ENCODE assay signal across 17 cellular contexts in the genomic region with DNA sequence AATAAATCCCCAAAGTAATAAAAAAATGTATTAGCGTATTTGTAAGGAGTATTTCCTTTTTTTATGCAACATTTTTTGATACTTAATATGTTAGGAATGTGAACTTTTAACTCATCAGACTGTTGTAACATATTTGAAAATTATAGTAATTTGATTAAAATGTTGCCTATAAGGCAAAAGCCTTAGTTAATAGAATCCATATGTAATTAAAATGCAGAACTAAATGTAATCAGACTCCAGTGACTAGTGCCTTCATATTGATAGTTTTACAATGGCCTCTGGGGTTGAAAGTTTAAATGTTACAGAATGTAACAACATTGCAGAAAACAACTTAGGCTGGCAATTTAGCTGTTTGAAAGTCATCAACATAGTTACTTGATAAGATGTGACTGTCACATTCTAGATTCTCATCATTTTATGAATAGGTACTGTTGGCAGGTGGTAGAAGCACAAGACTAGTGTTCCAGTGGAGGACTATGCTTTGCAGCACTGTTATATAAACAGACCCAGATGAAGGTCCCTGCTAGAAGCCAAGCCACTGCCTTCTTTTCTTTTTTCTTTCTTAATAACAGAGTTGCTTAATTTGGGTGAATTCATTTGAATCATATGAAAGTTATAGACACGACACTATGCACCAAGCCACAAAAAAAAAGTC.
A peak's percentile ranks its signal among the peaks of the same experiment; 100 is the strongest.
DNase-seq lines count a peak whose midpoint lies in the region; ATAC-seq, FAIRE-seq and TF ChIP-seq lines count a peak whose summit lies in the region.
"Had no signal": no experiment of that assay in that cellular context is flagged by ENCODE, and none has a peak within 500 bp of the region (broad histone marks: within the 10 kb centered on the region; RNA-seq: fewer than 3 reads in every experiment).

No MANE protein-coding gene starts in this region.

- no peaks in the 10 kb centered on the region for H3K27me3 ChIP-seq in right atrium auricular region
- no peaks in the 10 kb centered on the region for H3K27me3 ChIP-seq in SK-N-SH (ENCODE audit: insufficient read depth)
- no peaks in the 10 kb centered on the region for H3K27me3 ChIP-seq in small intestine (ENCODE audit: control insufficient read depth in 2 of 2, insufficient read depth in 2 of 2, low read length in 2 of 2)
- H3K27me3 ChIP-seq: esophagus muscularis mucosa had no signal

- no peaks in the 10 kb centered on the region for H3K79me2 ChIP-seq in SK-N-SH (ENCODE audit: insufficient read depth)

- H3K27ac ChIP-seq in right atrium auricular region = no peak overlapping the region
- peak overlapping the region; percentile 53 to 94 for H3K27ac ChIP-seq in SK-N-SH (ENCODE audit: low read depth in 2 of 2, low read length in 1 of 2)
- no peak overlapping the region for H3K27ac ChIP-seq in small intestine (ENCODE audit: low read depth in 1 of 2, low read length in 1 of 2)
- H3K27ac ChIP-seq: esophagus muscularis mucosa, KMS-11 had no signal

- DNase-seq in Right ventricle myocardium superior (no peak), right atrium auricular region (ENCODE audit: low spot score) (no peak), SK-N-SH (no peak), foreskin fibroblast (peak; percentile 41 to 71), NCI-H1048 (lab: John Stamatoyannopoulos, UW) (no peak), middle frontal gyrus (ENCODE audit: extremely low spot score, low spot score) (no peak), small intestine (no peak), HEK293T (ENCODE audit: extremely low spot score) (no peak)
- DNase-seq: activated CD4-positive, alpha-beta T cell treated with anti-CD3 and anti-CD28 coated beads for 36 hours; activated T-cell treated with anti-CD3 and anti-CD28 coated beads, Interleukin-2, amount 50 U/mL, for 1 hour; cortex of kidney; mammary epithelial cell; NCI-H1694; stimulated activated CD4-positive, alpha-beta T cell treated with anti-CD3 and anti-CD28 coated beads, Interleukin-15, amount 100 ng/mL, for 24 hours had no signal

- TF ChIP-seq CTCF in right atrium auricular region (IDR thresholded peaks at IDR 0.05) = no peak
- no peak for TF ChIP-seq CTCF in SK-N-SH (IDR thresholded peaks at IDR 0.05)
- TF ChIP-seq CTCF in foreskin fibroblast (IDR thresholded peaks at IDR 0.05; ENCODE audit: low read depth, low read length) = no peak

- no peaks in the 10 kb centered on the region for H3K9me2 ChIP-seq in SK-N-SH

- intact Hi-C loops in Right ventricle myocardium superior (cut with DNase I) = no loop called here

- peak in 1 of 2 experiments; percentile 32; a peak in 1 of 4 replicates for TF ChIP-seq EP300 in SK-N-SH (IDR thresholded peaks at IDR 0.05; ENCODE audit: borderline replicate concordance in 1 of 2, low read depth in 1 of 2, low read length in 1 of 2)

- CTCF ChIA-PET in SK-N-SH (lab: Yijun Ruan, JAX) = interaction anchor here (1.0 kb wide), 1 partner anchor 58 kb away, joined by 3 read pairs; no protein-coding TSS in a partner anchor
- CTCF ChIA-PET in HEK293T (lab: Yijun Ruan, JAX) = interaction anchor here (0.7 kb wide), 1 partner anchor 84 kb away, joined by 3 read pairs; no protein-coding TSS in a partner anchor

- POLR2A ChIA-PET in SK-N-SH (lab: Yijun Ruan, JAX) = no interaction called here
- POLR2A ChIA-PET in HEK293T (lab: Yijun Ruan, JAX) = no interaction called here

- TF ChIP-seq RAD21 in SK-N-SH (IDR thresholded peaks at IDR 0.05; ENCODE audit: low read length) = no peak

- H3K4me1 ChIP-seq in right atrium auricular region (no peaks in the 10 kb centered on the region), SK-N-SH (ENCODE audit: control insufficient read depth in 1 of 2, insufficient read depth in 2 of 2, low read depth in 1 of 2, low read length in 1 of 2) (peaks cover 11 to 22% of the 10 kb centered on the region in 2 experiments; a peak in 3 of 4 replicates), small intestine (ENCODE audit: control insufficient read depth in 2 of 2, insufficient read depth in 1 of 2, low read depth in 1 of 2, low read length in 1 of 2) (no peaks in the 10 kb centered on the region)

- H3K36me3 ChIP-seq in right atrium auricular region (no peaks in the 10 kb centered on the region), SK-N-SH (replicated peaks in 1 of 2; ENCODE audit: control insufficient read depth in 1 of 2, insufficient read depth in 2 of 2, low read length in 1 of 2) (no peaks in the 10 kb centered on the region), small intestine (ENCODE audit: control insufficient read depth in 2 of 2, insufficient read depth in 2 of 2, low read length in 2 of 2) (no peaks in the 10 kb centered on the region)
- H3K36me3 ChIP-seq: esophagus muscularis mucosa had no signal

- no peak for FAIRE-seq in small intestine (lab: Jason Lieb, UNC)
- FAIRE-seq: D721Med had no signal

- peak; percentile 55 for ATAC-seq in Right ventricle myocardium superior (ENCODE audit: poor library complexity)
- ATAC-seq: activated CD4-positive, alpha-beta T cell treated with anti-CD3 and anti-CD28 coated beads for 36 hours had no signal

- 44% methylated on average over 2 of the region's 2 CpGs for WGBS in SK-N-SH (ENCODE audit: low lambda C conversion rate)
- 67 to 85% (median 82%) methylated on average over 2 of the region's 2 CpGs for WGBS in small intestine, 3 donors

- H3K9me3 ChIP-seq in right atrium auricular region (peaks cover 0 to 10% of the 10 kb centered on the region in 2 donors), SK-N-SH (peaks cover 18% of the 10 kb centered on the region; the same call in 1 of the 2 replicates), small intestine (ENCODE audit: control insufficient read depth, low read depth) (no peaks in the 10 kb centered on the region)
- H3K9me3 ChIP-seq: esophagus muscularis mucosa had no signal

- H3K4me2 ChIP-seq in SK-N-SH = peak overlapping the region; percentile 46; the same call in 1 of the 2 replicates
- H3K4me2 ChIP-seq: KMS-11 had no signal

- H3F3A ChIP-seq in SK-N-SH (replicated peaks; ENCODE audit: insufficient read depth) = peaks cover 17% of the 10 kb centered on the region

- no peak overlapping the region; the same call in 1 of the 2 replicates for H3K9ac ChIP-seq in SK-N-SH
- H3K9ac ChIP-seq: KMS-11 had no signal

- H3K4me3 ChIP-seq in right atrium auricular region (no peak overlapping the region), SK-N-SH (ENCODE audit: low read depth in 2 of 2, low read length in 1 of 2) (no peak overlapping the region), foreskin fibroblast (ENCODE audit: low read depth in 1 of 2, low read length in 2 of 2) (no peak overlapping the region), small intestine (ENCODE audit: low read depth in 1 of 2, low read length in 2 of 2) (no peak overlapping the region)
- H3K4me3 ChIP-seq: esophagus muscularis mucosa had no signal

- no peaks in the 10 kb centered on the region for H4K20me1 ChIP-seq in SK-N-SH (ENCODE audit: insufficient read depth)

- peak overlapping the region; percentile 75; the same call in 1 of the 2 replicates for H2AFZ ChIP-seq in SK-N-SH (ENCODE audit: low read depth)

TF ChIP-seq in SK-N-SH, 30 proteins besides CTCF, POLR2A, EP300 and RAD21 (continues in another document):
- TF ChIP-seq SMC3 (IDR thresholded peaks at IDR 0.05; ENCODE audit: low read depth, low read length) = no peak
- no peak for TF ChIP-seq MXI1 (IDR thresholded peaks at IDR 0.05; ENCODE audit: low read depth, low read length)
- no peak for TF ChIP-seq TAF1 (IDR thresholded peaks at IDR 0.05; ENCODE audit: borderline replicate concordance, low read depth, low read length)
- TF ChIP-seq RCOR1 (IDR thresholded peaks at IDR 0.05; ENCODE audit: low read length) = no peak
- TF ChIP-seq GABPA (IDR thresholded peaks at IDR 0.05; ENCODE audit: low read depth) = no peak
- TF ChIP-seq, protein P1, sequence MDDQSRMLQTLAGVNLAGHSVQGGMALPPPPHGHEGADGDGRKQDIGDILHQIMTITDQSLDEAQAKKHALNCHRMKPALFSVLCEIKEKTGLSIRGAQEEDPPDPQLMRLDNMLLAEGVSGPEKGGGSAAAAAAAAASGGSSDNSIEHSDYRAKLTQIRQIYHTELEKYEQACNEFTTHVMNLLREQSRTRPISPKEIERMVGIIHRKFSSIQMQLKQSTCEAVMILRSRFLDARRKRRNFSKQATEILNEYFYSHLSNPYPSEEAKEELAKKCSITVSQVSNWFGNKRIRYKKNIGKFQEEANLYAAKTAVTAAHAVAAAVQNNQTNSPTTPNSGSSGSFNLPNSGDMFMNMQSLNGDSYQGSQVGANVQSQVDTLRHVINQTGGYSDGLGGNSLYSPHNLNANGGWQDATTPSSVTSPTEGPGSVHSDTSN (IDR thresholded peaks at IDR 0.05) = no peak
- TF ChIP-seq YY1 (IDR thresholded peaks at IDR 0.05; ENCODE audit: low read depth) = no peak
- TF ChIP-seq SIN3A (IDR thresholded peaks at IDR 0.05; ENCODE audit: borderline replicate concordance, low read depth, low read length) = no peak
- TF ChIP-seq JUND (IDR thresholded peaks at IDR 0.05) = no peak
- no peak for TF ChIP-seq RFX5 (IDR thresholded peaks at IDR 0.05; ENCODE audit: low read length)

TF ChIP-seq in HEK293T, 16 proteins besides CTCF, POLR2A, EP300 and RAD21:
- TF ChIP-seq, protein P2, sequence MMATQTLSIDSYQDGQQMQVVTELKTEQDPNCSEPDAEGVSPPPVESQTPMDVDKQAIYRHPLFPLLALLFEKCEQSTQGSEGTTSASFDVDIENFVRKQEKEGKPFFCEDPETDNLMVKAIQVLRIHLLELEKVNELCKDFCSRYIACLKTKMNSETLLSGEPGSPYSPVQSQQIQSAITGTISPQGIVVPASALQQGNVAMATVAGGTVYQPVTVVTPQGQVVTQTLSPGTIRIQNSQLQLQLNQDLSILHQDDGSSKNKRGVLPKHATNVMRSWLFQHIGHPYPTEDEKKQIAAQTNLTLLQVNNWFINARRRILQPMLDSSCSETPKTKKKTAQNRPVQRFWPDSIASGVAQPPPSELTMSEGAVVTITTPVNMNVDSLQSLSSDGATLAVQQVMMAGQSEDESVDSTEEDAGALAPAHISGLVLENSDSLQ (IDR thresholded peaks at IDR 0.05) = no peak
- TF ChIP-seq CTBP1 (IDR thresholded peaks at IDR 0.05; ENCODE audit: borderline replicate concordance) = no peak
- no peak for TF ChIP-seq NFRKB (IDR thresholded peaks at IDR 0.05)
- TF ChIP-seq ELF4 (IDR thresholded peaks at IDR 0.05) = no peak
- no peak for TF ChIP-seq LEF1 (IDR thresholded peaks at IDR 0.05; ENCODE audit: borderline replicate concordance)
- TF ChIP-seq L3MBTL2 (conservative IDR thresholded peaks at IDR 0.05) = no peak
- no peak for TF ChIP-seq FOXK2 (IDR thresholded peaks at IDR 0.05)
- TF ChIP-seq FOXM1 (IDR thresholded peaks at IDR 0.05; ENCODE audit: borderline replicate concordance) = no peak
- TF ChIP-seq ZNF384 (IDR thresholded peaks at IDR 0.05) = no peak
- TF ChIP-seq TARDBP (IDR thresholded peaks at IDR 0.05) = no peak
- TF ChIP-seq SUZ12 (IDR thresholded peaks at IDR 0.05) = no peak
- no peak for TF ChIP-seq SP1 (IDR thresholded peaks at IDR 0.05)
- no peak for TF ChIP-seq HDGF (IDR thresholded peaks at IDR 0.05; ENCODE audit: borderline replicate concordance)
- no peak for TF ChIP-seq BHLHE40 (IDR thresholded peaks at IDR 0.05; ENCODE audit: borderline replicate concordance)
- TF ChIP-seq ARNT (IDR thresholded peaks at IDR 0.05) = no peak
- no peak for TF ChIP-seq FOXA1 (IDR thresholded peaks at IDR 0.05)

Comparison
In these comparisons a context has a peak if more than half of its experiments do, and no peak if none do; other contexts are left out.
1. DNase-seq: peak in foreskin fibroblast (2 of 2); none in Right ventricle myocardium superior (single experiment), right atrium auricular region (single experiment), SK-N-SH (single experiment), NCI-H1048 (single experiment), middle frontal gyrus (single experiment), small intestine (single experiment) and HEK293T (single experiment).
2. H3K27ac ChIP-seq: peak in SK-N-SH (2 of 2); none in right atrium auricular region (0 of 2) and small intestine (0 of 2).